16 cellular contexts compared by ENCODE assay signal in the genomic region with DNA sequence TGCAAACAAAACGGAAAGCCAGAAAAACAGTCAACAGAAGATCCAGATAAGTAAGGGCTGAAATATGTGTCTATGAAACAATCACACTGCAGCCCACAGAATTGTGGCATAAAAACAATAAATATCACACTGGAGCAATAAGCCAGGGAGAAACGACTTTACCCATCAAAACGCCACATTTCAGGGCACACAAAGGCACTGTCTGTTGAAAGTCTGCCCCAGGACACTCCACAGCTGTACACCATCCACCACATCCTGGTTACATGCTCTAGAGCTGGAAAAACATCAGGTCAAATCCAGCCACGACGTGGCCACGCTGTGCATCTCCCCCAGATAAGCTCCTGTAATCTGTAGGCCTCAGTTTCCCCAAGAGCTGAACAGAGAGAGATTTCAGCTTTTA.
"Had no signal": no experiment of that assay in that cellular context is flagged by ENCODE, and none has a peak within 500 bp of the region (broad histone marks: within the 10 kb centered on the region; RNA-seq: fewer than 3 reads in every experiment).

No MANE protein-coding gene starts in this region.

- H3K27ac Mint-ChIP-seq: activated naive CD8-positive, alpha-beta T cell; effector memory CD8-positive, alpha-beta T cell; mesothelial cell of epicardium; natural killer cell treated with Interleukin-12 subunit alpha and Interleukin-12 subunit beta and Interleukin-15 and Interleukin-18, amount 100 ng/mL, for 72 hours had no signal

- H3K9me3 Mint-ChIP-seq: mesothelial cell of epicardium; natural killer cell treated with Interleukin-12 subunit alpha and Interleukin-12 subunit beta and Interleukin-15 and Interleukin-18, amount 100 ng/mL, for 72 hours; type B pancreatic cell had no signal

- H3K9me3 ChIP-seq: right atrium auricular region had no signal

- H3K4me3 ChIP-seq: right atrium auricular region had no signal

- H3K27me3 Mint-ChIP-seq: activated naive CD8-positive, alpha-beta T cell; type B pancreatic cell had no signal

- H3K27me3 ChIP-seq: right atrium auricular region had no signal

- H3K4me3 Mint-ChIP-seq: activated naive CD8-positive, alpha-beta T cell; effector memory CD8-positive, alpha-beta T cell; mesothelial cell of epicardium; natural killer cell treated with Interleukin-12 subunit alpha and Interleukin-12 subunit beta and Interleukin-15 and Interleukin-18, amount 100 ng/mL, for 72 hours had no signal

- DNase-seq: activated CD4-positive, alpha-beta T cell treated with anti-CD3 and anti-CD28 coated beads, Interleukin-2, amount 50 U/mL, for 48 hours; dermis blood vessel endothelial cell; effector memory CD8-positive, alpha-beta T cell; kidney glomerular epithelial cell; stimulated activated CD4-positive, alpha-beta T cell treated with anti-CD3 and anti-CD28 coated beads, Interleukin-12 subunit alpha, Interleukin-12 subunit beta, amount 100 ng/mL, for 4 hours; stimulated activated CD4-positive, alpha-beta T cell treated with anti-CD3 and anti-CD28 coated beads, Interleukin-1b, Interleukin-23, amount 100 ng/mL, for 48 hours; stimulated activated CD8-positive, alpha-beta memory T cell treated with anti-CD3 and anti-CD28 coated beads, Interleukin-4, amount 100 ng/mL, for 48 hours; stimulated activated naive CD4-positive, alpha-beta T cell; SW 1271; T-helper 2 cell; WERI-Rb-1 had no signal

- H3K36me3 Mint-ChIP-seq: activated naive CD8-positive, alpha-beta T cell; mesothelial cell of epicardium; natural killer cell treated with Interleukin-12 subunit alpha and Interleukin-12 subunit beta and Interleukin-15 and Interleukin-18, amount 100 ng/mL, for 72 hours; type B pancreatic cell had no signal

- H3K27ac ChIP-seq: right atrium auricular region, WERI-Rb-1 had no signal

- H3K36me3 ChIP-seq: right atrium auricular region, WERI-Rb-1 had no signal

- ATAC-seq: effector memory CD8-positive, alpha-beta T cell; natural killer cell treated with Interleukin-12 subunit alpha and Interleukin-12 subunit beta and Interleukin-15 and Interleukin-18, amount 100 ng/mL, for 72 hours had no signal

- H3K4me1 ChIP-seq: right atrium auricular region had no signal
